17 cellular contexts compared by ENCODE assay signal in genomic region chr7:128838981-128839731, GRCh38. TPM values are rescaled to one million over a fixed set of nuclear protein-coding genes. Genes with fewer than 3 reads are reported as not detected.
DNase-seq lines count a peak whose midpoint lies in the region; ATAC-seq and TF ChIP-seq lines count a peak whose summit lies in the region.
"Had no signal": no experiment of that assay in that cellular context is flagged by ENCODE, and none has a peak within 500 bp of the region (broad histone marks: within the 10 kb centered on the region; RNA-seq: fewer than 3 reads in every experiment).

No MANE protein-coding gene starts in this region.

- intact Hi-C loops in Right ventricle myocardium superior (cut with DNase I): no loop called here
- intact Hi-C loops in left ventricle myocardium superior (cut with micrococcal nuclease): no loop called here
- intact Hi-C loops in transverse colon (cut with DNase I; ENCODE audit: low total_unique reads): loop anchor here (1.0 kb wide), 1 partner anchor 97 kb away; no protein-coding TSS in a partner anchor
- intact Hi-C loops in natural killer cell (cut with micrococcal nuclease): no loop called here

- no peak for TF ChIP-seq POLR2A in transverse colon (IDR thresholded peaks at IDR 0.05)

- no peaks in the 10 kb centered on the region for H3K9me3 Mint-ChIP-seq in natural killer cell
- H3K9me3 Mint-ChIP-seq: H9 had no signal

- H3K27ac ChIP-seq in right atrium auricular region (no peak overlapping the region), osteoblast (ENCODE audit: low read depth, low read length) (no peak overlapping the region), transverse colon (peak overlapping the region in 3 of 4 donors; percentile 39 to 78 (median 48))

- H2AFZ ChIP-seq in osteoblast (ENCODE audit: low read length): no peak overlapping the region

- WGBS in transverse colon (ENCODE audit: low coverage in 1 of 2), 2 donors: 84% methylated on average over 16 of the region's 17 CpGs; no CpG with 5 or more reads in 1 of the 2 donors

- H3K4me1 ChIP-seq in right atrium auricular region (peaks cover 0 to 21% of the 10 kb centered on the region in 2 donors), osteoblast (ENCODE audit: insufficient read depth, low read length) (peaks cover 30% of the 10 kb centered on the region), transverse colon (peaks cover 0 to 11% (median 5%) of the 10 kb centered on the region in 4 donors)

- H3K9me3 ChIP-seq in right atrium auricular region: no peaks in the 10 kb centered on the region
- H3K9me3 ChIP-seq in osteoblast (ENCODE audit: low read depth, low read length): no peaks in the 10 kb centered on the region
- H3K9me3 ChIP-seq in transverse colon: no peaks in the 10 kb centered on the region

- no peak overlapping the region for H3K4me3 ChIP-seq in right atrium auricular region
- H3K4me3 ChIP-seq in osteoblast (ENCODE audit: insufficient read depth, low read length): no peak overlapping the region
- H3K4me3 ChIP-seq in transverse colon: no peak overlapping the region

- H3K36me3 ChIP-seq in right atrium auricular region (peaks cover 95% of the 10 kb centered on the region), osteoblast (ENCODE audit: insufficient read depth, low read length) (peaks cover 94% of the 10 kb centered on the region), transverse colon (no peaks in the 10 kb centered on the region)

- H3K79me2 ChIP-seq in osteoblast (ENCODE audit: insufficient read depth, low read length): peaks cover 62% of the 10 kb centered on the region

- DNase-seq in Right ventricle myocardium superior: peak; percentile 28
- no peak for DNase-seq in right atrium auricular region (ENCODE audit: low spot score)
- DNase-seq in left ventricle myocardium superior: peak; percentile 34
- DNase-seq in osteoblast (ENCODE audit: insufficient read length, low spot score, missing footprints): peak; percentile 78
- DNase-seq in transverse colon: no peak
- no peak for DNase-seq in stimulated activated CD8-positive, alpha-beta memory T cell treated with anti-CD3 and anti-CD28 coated beads, Interleukin-4, amount 100 ng/mL, for 48 hours
- DNase-seq in natural killer cell: no peak
- DNase-seq in germinal center (ENCODE audit: low spot score): no peak
- DNase-seq: C1 segment of cervical spinal cord, COR-L47, DMS153, EL, H9, NCI-H1417, NCI-H2029, NCI-H510A had no signal

- no peak overlapping the region for H3K4me3 Mint-ChIP-seq in natural killer cell

- no peaks in the 10 kb centered on the region for H3K36me3 Mint-ChIP-seq in natural killer cell

- H3K27me3 ChIP-seq in right atrium auricular region (no peaks in the 10 kb centered on the region), osteoblast (ENCODE audit: insufficient read depth, low read length) (no peaks in the 10 kb centered on the region), transverse colon (no peaks in the 10 kb centered on the region)

- no peak overlapping the region for H3K4me2 ChIP-seq in osteoblast (ENCODE audit: insufficient read depth, low read length)

- peaks cover 86% of the 10 kb centered on the region for H4K20me1 ChIP-seq in osteoblast (ENCODE audit: insufficient read depth, low read length)

- TF ChIP-seq EP300 in transverse colon (IDR thresholded peaks at IDR 0.05; ENCODE audit: low read depth): no peak

- in situ Hi-C loops in transverse colon (cut with MboI; ENCODE audit: low pct_ligation_motif_present in 1 of 4, low pct_unique_long_range_greater_than_20kb in 1 of 4, low sequenced_read_pairs in 3 of 4): no loop called here

- no peaks in the 10 kb centered on the region for H3K27me3 Mint-ChIP-seq in natural killer cell (ENCODE audit: low read depth in 2 of 2)

- no peaks in the 10 kb centered on the region for H3K4me1 Mint-ChIP-seq in natural killer cell

- H3K27ac Mint-ChIP-seq in natural killer cell: no peak overlapping the region
- H3K27ac Mint-ChIP-seq: H9 had no signal

- ATAC-seq in Right ventricle myocardium superior (ENCODE audit: poor library complexity): no peak
- no peak for ATAC-seq in left ventricle myocardium superior
- no peak for ATAC-seq in natural killer cell
- ATAC-seq: Panc1 had no signal

- TF ChIP-seq CTCF in right atrium auricular region (IDR thresholded peaks at IDR 0.05) (no peak), osteoblast (IDR thresholded peaks at IDR 0.05; ENCODE audit: extremely low read depth, low read depth, low read length) (no peak), transverse colon (IDR thresholded peaks at IDR 0.05) (no peak), natural killer cell (IDR thresholded peaks at IDR 0.05) (no peak)

RNA-seq across cellular contexts. Expression of gene FLNC, which starts 8.9 kb away (rescaled TPM):
- 601 TPM for total RNA-seq in Right ventricle myocardium superior
- total RNA-seq in right atrium auricular region: 100 to 1,000 TPM; 215 to 646 TPM
- 591 TPM for total RNA-seq in left ventricle myocardium superior
- 93.7 and 130 TPM in 2 replicates for total RNA-seq in osteoblast
- total RNA-seq in transverse colon: 100 to 1,000 TPM in 1 of 4 donors, 10 to 100 TPM in 3; 21.3 to 234 (median 57.9) TPM
- under 1 TPM in 2 of 3 donors, not detected in 1; 0.05 to 0.25 TPM for total RNA-seq in natural killer cell

RNA-seq across cellular contexts. Expression of gene ATP6V1F, which starts 23.5 kb away (rescaled TPM):
- total RNA-seq in Right ventricle myocardium superior: 119 TPM
- total RNA-seq in right atrium auricular region: 100 to 1,000 TPM; 121 TPM
- total RNA-seq in left ventricle myocardium superior: 115 TPM
- 91.9 and 95.2 TPM in 2 replicates for total RNA-seq in osteoblast
- total RNA-seq in transverse colon: 100 to 1,000 TPM in 1 of 4 donors, 10 to 100 TPM in 3; 25.5 to 128 (median 63.2) TPM
- total RNA-seq in natural killer cell: 10 to 100 TPM; 82.9 to 98.0 (median 94.3) TPM

RNA-seq across cellular contexts. Expression of gene CCDC136, which starts 47.4 kb away (rescaled TPM):
- total RNA-seq in Right ventricle myocardium superior (5.2 TPM), right atrium auricular region (1 to 10 TPM; 2.6 to 8.5 TPM), left ventricle myocardium superior (6.5 TPM), osteoblast (7.2 and 10.0 TPM in 2 replicates), transverse colon (10 to 100 TPM in 2 of 4 donors, 1 to 10 TPM in 2; 1.9 to 16.5 (median 8.3) TPM), natural killer cell (10 to 100 TPM; 10.9 to 17.5 (median 13.2) TPM)

Comparison
In these comparisons a context has a peak if more than half of its experiments do, and no peak if none do; other contexts are left out.
1. DNase-seq: peak in Right ventricle myocardium superior (single experiment), left ventricle myocardium superior (single experiment) and osteoblast (single experiment); none in right atrium auricular region (single experiment), transverse colon (single experiment), stimulated activated CD8-positive, alpha-beta memory T cell treated with anti-CD3 and anti-CD28 coated beads, Interleukin-4, amount 100 ng/mL, for 48 hours (single experiment), natural killer cell (single experiment) and germinal center (single experiment).
2. H3K27ac ChIP-seq: peak in transverse colon (3 of 4); none in right atrium auricular region (0 of 2) and osteoblast (single experiment).
3. RNA of gene FLNC, which starts 8.9 kb away (total RNA-seq): 215 to 646 TPM in right atrium auricular region, 601 TPM in Right ventricle myocardium superior (single experiment), 591 TPM in left ventricle myocardium superior (single experiment), 93.7 to 130 TPM in osteoblast and 21.3 to 234 TPM in transverse colon; 0.05 to 0.25 TPM in natural killer cell; every median in the first group is over 10 times any median in the second.